19 cellular contexts compared by ENCODE assay signal in genomic region chr1:145889722-145890121, GRCh38. TPM values are rescaled to one million over a fixed set of nuclear protein-coding genes. Genes with fewer than 3 reads are reported as not detected.
A peak's percentile ranks its signal among the peaks of the same experiment; 100 is the strongest.
DNase-seq lines count a peak whose midpoint lies in the region; ATAC-seq and TF ChIP-seq lines count a peak whose summit lies in the region.
"Had no signal": no experiment of that assay in that cellular context is flagged by ENCODE, and none has a peak within 500 bp of the region (broad histone marks: within the 10 kb centered on the region; RNA-seq: fewer than 3 reads in every experiment).

No MANE protein-coding gene starts in this region.

- TF ChIP-seq CTCF in C4-2B (conservative IDR thresholded peaks at IDR 0.05) (no peak), PC-9 (conservative IDR thresholded peaks at IDR 0.05) (no peak), testis (IDR thresholded peaks at IDR 0.05) (no peak)

- CTCF ChIA-PET in PC-9 (lab: Charles Lee): no interaction called here

- intact Hi-C loops in PC-9 (cut with micrococcal nuclease; ENCODE audit: unreplicated experiment) (no loop called here), testis (cut with DNase I; ENCODE audit: low total_unique reads) (no loop called here)

- no peaks in the 10 kb centered on the region for H3K9me3 ChIP-seq in PC-9 (ENCODE audit: insufficient read depth, low read depth)
- no peaks in the 10 kb centered on the region for H3K9me3 ChIP-seq in testis
- H3K9me3 ChIP-seq: heart left ventricle had no signal

- no peaks in the 10 kb centered on the region for H3K27me3 ChIP-seq in PC-9 (ENCODE audit: insufficient read depth, low read depth)
- H3K27me3 ChIP-seq in testis: no peaks in the 10 kb centered on the region
- H3K27me3 ChIP-seq: heart left ventricle had no signal

- no peak overlapping the region for H2AFZ ChIP-seq in PC-9

- peak overlapping the region; percentile 11; the same call in 1 of the 2 replicates for H3K4me2 ChIP-seq in PC-9

- H3K4me3 ChIP-seq in PC-9 (no peak overlapping the region), testis (no peak overlapping the region)
- H3K4me3 ChIP-seq: heart left ventricle had no signal

- peaks cover 35% of the 10 kb centered on the region for H3F3A ChIP-seq in PC-9 (ENCODE audit: insufficient read depth, low read depth)

- DNase-seq in NCI-H187 treated with DMSO at 0.1 percent for 48 hours (lab: John Stamatoyannopoulos, UW) (peak; percentile 66), PC-9 (no peak), left lobe of liver (ENCODE audit: low spot score) (no peak), testis (no peak), NCI-H1105 treated with DMSO at 0.1 percent for 48 hours (lab: John Stamatoyannopoulos, UW) (no peak), NCI-H524 treated with DMSO at 0.1 percent for 48 hours (lab: John Stamatoyannopoulos, UW) (no peak)
- DNase-seq: activated effector memory CD4-positive, alpha-beta T cell treated with anti-CD3 and anti-CD28 coated beads, Interleukin-2, amount 50 U/mL, for 16 hours; aorta; CD8-positive, alpha-beta T cell; erythroblast; heart left ventricle; IMR-90; midbrain had no signal

- H3K36me3 ChIP-seq in PC-9 (ENCODE audit: low read depth): no peaks in the 10 kb centered on the region
- no peaks in the 10 kb centered on the region for H3K36me3 ChIP-seq in testis (ENCODE audit: low read depth, missing control alignments)
- H3K36me3 ChIP-seq: heart left ventricle had no signal

- peak; percentile 25 for ATAC-seq in left lobe of liver
- ATAC-seq in GM21717 (IDR thresholded peaks at IDR 0.05; ENCODE audit: unreplicated experiment): no peak
- ATAC-seq: activated CD4-positive, CD25-positive, alpha-beta regulatory T cell treated with anti-CD3 and anti-CD28 coated beads, Interleukin-2, amount 50 U/mL, for 24 hours; CD8-positive, alpha-beta T cell; heart left ventricle; Right ventricle myocardium inferior had no signal

- H4K20me1 ChIP-seq in PC-9 (ENCODE audit: insufficient read depth): no peaks in the 10 kb centered on the region

- no peaks in the 10 kb centered on the region for H3K9me2 ChIP-seq in PC-9 (ENCODE audit: insufficient read depth)

- H3K4me1 ChIP-seq in PC-9 (replicated peaks; ENCODE audit: insufficient read depth) (peaks cover 58% of the 10 kb centered on the region), testis (peaks cover 33% of the 10 kb centered on the region)

- no peaks in the 10 kb centered on the region for H3K79me2 ChIP-seq in PC-9 (ENCODE audit: low read depth)

- peak overlapping the region; percentile 60 for H3K27ac ChIP-seq in C4-2B
- H3K27ac ChIP-seq in PC-9: no peak overlapping the region
- H3K27ac ChIP-seq in testis: no peak overlapping the region

- WGBS in testis, 2 donors: 83 to 94% methylated on average over 3 of the region's 3 CpGs

- no TSS peak for BruUV-seq in PC-9 (replicated peaks; lab: Mats Ljungman, UMichigan)

- no peak for TF ChIP-seq POLR2A in testis (IDR thresholded peaks at IDR 0.05)

- POLR2A ChIA-PET in PC-9 (lab: Charles Lee; ENCODE audit: unreplicated experiment): no interaction called here

RNA-seq across cellular contexts. Expression of gene ANKRD35, which starts 4.1 kb away (rescaled TPM):
- total RNA-seq in PC-9 (2021) (0.78 and 1.2 TPM in 2 replicates), left lobe of liver (2.4 TPM), testis (1 to 10 TPM; 1.3 to 1.7 TPM)
- polyA plus RNA-seq in testis (ENCODE audit: insufficient read depth, low read depth, low replicate concordance): 3.3 TPM
- total RNA-seq: CD8-positive, alpha-beta T cell; Daoy; kidney epithelial cell had no signal

RNA-seq across cellular contexts. Expression of gene ITGA10, which starts 20.1 kb away (rescaled TPM):
- total RNA-seq in PC-9 (2021): 0.33 and 0.88 TPM in 2 replicates
- total RNA-seq in left lobe of liver: 1.5 TPM
- 1 to 10 TPM; 4.3 to 6.3 TPM for total RNA-seq in testis
- polyA plus RNA-seq in testis (ENCODE audit: insufficient read depth, low read depth, low replicate concordance): 3.4 TPM

RNA-seq across cellular contexts. Expression of gene PEX11B, which starts 28.8 kb away (rescaled TPM):
- total RNA-seq in PC-9 (2021) (19.7 and 19.8 TPM in 2 replicates), left lobe of liver (16.1 TPM), testis (10 to 100 TPM; 42.1 to 42.7 TPM)
- polyA plus RNA-seq in testis (ENCODE audit: insufficient read depth, low read depth, low replicate concordance): 54.8 TPM

RNA-seq across cellular contexts. Expression of gene PIAS3, which starts 30.8 kb away (rescaled TPM):
- total RNA-seq in PC-9 (2021) (44.3 and 57.8 TPM in 2 replicates), left lobe of liver (6.2 TPM), testis (10 to 100 TPM; 39.8 to 40.1 TPM)
- polyA plus RNA-seq in testis (ENCODE audit: insufficient read depth, low read depth, low replicate concordance): 30.9 TPM

RNA-seq across cellular contexts. Expression of gene RBM8A, which starts 37.6 kb away (rescaled TPM):
- 129 and 181 TPM in 2 replicates for total RNA-seq in PC-9 (2021)
- 45.0 TPM for total RNA-seq in left lobe of liver
- total RNA-seq in testis: 100 to 1,000 TPM; 158 to 174 TPM
- polyA plus RNA-seq in testis (ENCODE audit: insufficient read depth, low read depth, low replicate concordance): 123 TPM
